In genomic region chr11:124751741-124752470, GRCh38 we compare ENCODE assay signal across 15 cellular contexts. TPM values are rescaled to one million over a fixed set of nuclear protein-coding genes. Genes with fewer than 3 reads are reported as not detected.
DNase-seq lines count a peak whose midpoint lies in the region; ATAC-seq and TF ChIP-seq lines count a peak whose summit lies in the region.
"Had no signal": no experiment of that assay in that cellular context is flagged by ENCODE, and none has a peak within 500 bp of the region (broad histone marks: within the 10 kb centered on the region; RNA-seq: fewer than 3 reads in every experiment).

VSIG2 (minus strand) TSS chr11:124752255; CDS start chr11:124752137, 118 bp downstream.

- H3K36me3 Mint-ChIP-seq in activated T-cell treated with anti-CD3 and anti-CD28 coated beads, Interleukin-2, amount 50 U/mL, for 72 hours (ENCODE audit: insufficient read depth in 2 of 2): no peaks in the 10 kb centered on the region
- H3K36me3 Mint-ChIP-seq in activated naive CD8-positive, alpha-beta T cell treated with anti-CD3 and anti-CD28 coated beads, Interleukin-2, amount 50 U/mL, for 24 hours (ENCODE audit: low read depth): no peaks in the 10 kb centered on the region

- no peak for DNase-seq in activated T-cell treated with anti-CD3 and anti-CD28 coated beads, Interleukin-2, amount 50 U/mL, for 72 hours
- DNase-seq in activated T-cell treated with anti-CD3 and anti-CD28 coated beads, Interleukin-2, amount 50 U/mL, for 1 hour: no peak
- no peak for DNase-seq in activated naive CD8-positive, alpha-beta T cell treated with anti-CD3 and anti-CD28 coated beads, Interleukin-2, amount 50 U/mL, for 24 hours
- DNase-seq in left lung (peak in 1 of 2 donors; percentile 83), ecto neural progenitor cell (ENCODE audit: low spot score) (no peak)
- DNase-seq in stimulated activated naive CD8-positive, alpha-beta T cell treated with anti-CD3 and anti-CD28 coated beads, Interleukin-15, amount 100 ng/mL, for 72 hours: no peak
- DNase-seq: activated CD4-positive, alpha-beta T cell treated with anti-CD3 and anti-CD28 coated beads, Interleukin-2, amount 50 U/mL, for 1 hour; dermis blood vessel endothelial cell; foreskin fibroblast had no signal

- no peak for TF ChIP-seq POLR2A in GM18505 (IDR thresholded peaks at IDR 0.05; ENCODE audit: borderline replicate concordance, extremely low read depth, insufficient read depth, insufficient read length)

- no peak within 1 kb of the TSS for H3K27ac Mint-ChIP-seq in activated T-cell treated with anti-CD3 and anti-CD28 coated beads, Interleukin-2, amount 50 U/mL, for 72 hours
- peak within 1 kb of the TSS; percentile 35 for H3K27ac Mint-ChIP-seq in activated naive CD8-positive, alpha-beta T cell treated with anti-CD3 and anti-CD28 coated beads, Interleukin-2, amount 50 U/mL, for 24 hours
- H3K27ac Mint-ChIP-seq in stimulated activated naive CD8-positive, alpha-beta T cell treated with anti-CD3 and anti-CD28 coated beads, Interleukin-15, amount 100 ng/mL, for 72 hours: no peak within 1 kb of the TSS
- H3K27ac Mint-ChIP-seq: T-helper 1 cell treated with Interleukin-12 subunit alpha and Interleukin-12 subunit beta and Interleukin-4 antibody, amounts not matched to agents 30 μg/mL and 1 μg/mL, for 36 hours had no signal

- peaks cover 26 to 84% of the 10 kb centered on the region in 2 donors for H3K4me1 ChIP-seq in left lung

- peaks cover 0 to 11% of the 10 kb centered on the region in 2 donors for H3K36me3 ChIP-seq in left lung
- H3K36me3 ChIP-seq: tibial nerve had no signal

- peak within 1 kb of the TSS; percentile 22 to 27 for H3K4me3 ChIP-seq in left lung
- H3K4me3 ChIP-seq: tibial nerve had no signal

- H3K4me1 Mint-ChIP-seq in activated T-cell treated with anti-CD3 and anti-CD28 coated beads, Interleukin-2, amount 50 U/mL, for 72 hours (ENCODE audit: low read depth): peaks cover 13% of the 10 kb centered on the region
- H3K4me1 Mint-ChIP-seq in activated naive CD8-positive, alpha-beta T cell treated with anti-CD3 and anti-CD28 coated beads, Interleukin-2, amount 50 U/mL, for 24 hours: peaks cover 15% of the 10 kb centered on the region
- H3K4me1 Mint-ChIP-seq in stimulated activated naive CD8-positive, alpha-beta T cell treated with anti-CD3 and anti-CD28 coated beads, Interleukin-15, amount 100 ng/mL, for 72 hours: peaks cover 8% of the 10 kb centered on the region

- H3K27me3 ChIP-seq in left lung: peaks cover 5 to 38% of the 10 kb centered on the region in 2 donors

- intact Hi-C loops in left lung (cut with DNase I): loop anchor here in 1 of 2 donors (10.0 kb wide), 1 partner anchor 77 kb away; the partner anchor contains the start of genes SIAE and SPA17

- peak within 1 kb of the TSS; percentile 16 to 17 for H3K4me3 Mint-ChIP-seq in activated T-cell treated with anti-CD3 and anti-CD28 coated beads, Interleukin-2, amount 50 U/mL, for 72 hours
- H3K4me3 Mint-ChIP-seq in activated naive CD8-positive, alpha-beta T cell treated with anti-CD3 and anti-CD28 coated beads, Interleukin-2, amount 50 U/mL, for 24 hours: peak within 1 kb of the TSS; percentile 58
- peak within 1 kb of the TSS in 1 of 2 donors; percentile 57 for H3K4me3 Mint-ChIP-seq in stimulated activated naive CD8-positive, alpha-beta T cell treated with anti-CD3 and anti-CD28 coated beads, Interleukin-15, amount 100 ng/mL, for 72 hours
- H3K4me3 Mint-ChIP-seq: T-helper 1 cell treated with Interleukin-12 subunit alpha and Interleukin-12 subunit beta and Interleukin-4 antibody, amounts not matched to agents 30 μg/mL and 1 μg/mL, for 36 hours had no signal

- no peaks in the 10 kb centered on the region for H3K9me3 ChIP-seq in left lung
- H3K9me3 ChIP-seq: tibial nerve had no signal

- H3K9me3 Mint-ChIP-seq in activated T-cell treated with anti-CD3 and anti-CD28 coated beads, Interleukin-2, amount 50 U/mL, for 72 hours: no peaks in the 10 kb centered on the region
- no peaks in the 10 kb centered on the region for H3K9me3 Mint-ChIP-seq in activated naive CD8-positive, alpha-beta T cell treated with anti-CD3 and anti-CD28 coated beads, Interleukin-2, amount 50 U/mL, for 24 hours
- H3K9me3 Mint-ChIP-seq in stimulated activated naive CD8-positive, alpha-beta T cell treated with anti-CD3 and anti-CD28 coated beads, Interleukin-15, amount 100 ng/mL, for 72 hours: no peaks in the 10 kb centered on the region
- H3K9me3 Mint-ChIP-seq: T-helper 1 cell treated with Interleukin-12 subunit alpha and Interleukin-12 subunit beta and Interleukin-4 antibody, amounts not matched to agents 30 μg/mL and 1 μg/mL, for 36 hours had no signal

- peaks cover 12% of the 10 kb centered on the region for H3K27me3 Mint-ChIP-seq in activated T-cell treated with anti-CD3 and anti-CD28 coated beads, Interleukin-2, amount 50 U/mL, for 72 hours (ENCODE audit: low read depth)
- peaks cover 11% of the 10 kb centered on the region for H3K27me3 Mint-ChIP-seq in activated naive CD8-positive, alpha-beta T cell treated with anti-CD3 and anti-CD28 coated beads, Interleukin-2, amount 50 U/mL, for 24 hours
- peaks cover 28% of the 10 kb centered on the region for H3K27me3 Mint-ChIP-seq in stimulated activated naive CD8-positive, alpha-beta T cell treated with anti-CD3 and anti-CD28 coated beads, Interleukin-15, amount 100 ng/mL, for 72 hours

- H3K27ac ChIP-seq in left lung: peak within 1 kb of the TSS; percentile 53 to 75
- H3K27ac ChIP-seq: tibial nerve had no signal

- no peak for TF ChIP-seq CTCF in left lung (IDR thresholded peaks at IDR 0.05)

- ATAC-seq in activated T-cell treated with anti-CD3 and anti-CD28 coated beads, Interleukin-2, amount 50 U/mL, for 72 hours (replicated peaks in 1 of 2): no peak
- no peak for ATAC-seq in activated naive CD8-positive, alpha-beta T cell treated with anti-CD3 and anti-CD28 coated beads, Interleukin-2, amount 50 U/mL, for 24 hours
- ATAC-seq in left lung (peak; percentile 38), HG02588 (IDR thresholded peaks at IDR 0.05; ENCODE audit: unreplicated experiment) (no peak), GM18505 (IDR thresholded peaks at IDR 0.05; ENCODE audit: unreplicated experiment) (no peak)
- ATAC-seq in stimulated activated naive CD8-positive, alpha-beta T cell treated with anti-CD3 and anti-CD28 coated beads, Interleukin-15, amount 100 ng/mL, for 72 hours: peak; percentile 2
- ATAC-seq: Panc1 had no signal

RNA-seq across cellular contexts. Expression of gene VSIG2, which starts in this region (rescaled TPM):
- under 1 TPM; 0.35 to 0.48 TPM for total RNA-seq in activated T-cell treated with anti-CD3 and anti-CD28 coated beads, Interleukin-2, amount 50 U/mL, for 72 hours
- 10 to 100 TPM; 16.0 to 35.6 TPM for total RNA-seq in left lung
- total RNA-seq: A673 had no signal

Comparison
In these comparisons a context has a peak if more than half of its experiments do, and no peak if none do; other contexts are left out.
1. RNA of gene VSIG2 (total RNA-seq): 16.0 to 35.6 TPM in left lung; 0.35 to 0.48 TPM in activated T-cell treated with anti-CD3 and anti-CD28 coated beads, Interleukin-2, amount 50 U/mL, for 72 hours; every median in the first group is over 10 times any median in the second.
2. ATAC-seq: peak in left lung (single experiment) and stimulated activated naive CD8-positive, alpha-beta T cell treated with anti-CD3 and anti-CD28 coated beads, Interleukin-15, amount 100 ng/mL, for 72 hours (single experiment); none in activated T-cell treated with anti-CD3 and anti-CD28 coated beads, Interleukin-2, amount 50 U/mL, for 72 hours (0 of 2), activated naive CD8-positive, alpha-beta T cell treated with anti-CD3 and anti-CD28 coated beads, Interleukin-2, amount 50 U/mL, for 24 hours (single experiment), HG02588 (single experiment) and GM18505 (single experiment).